9 cellular contexts compared by ENCODE assay signal in genomic region chr6:158717341-158718328, GRCh38.
A peak's percentile ranks its signal among the peaks of the same experiment; 100 is the strongest.
DNase-seq lines count a peak whose midpoint lies in the region; ATAC-seq and TF ChIP-seq lines count a peak whose summit lies in the region.
"Had no signal": no experiment of that assay in that cellular context is flagged by ENCODE, and none has a peak within 500 bp of the region (broad histone marks: within the 10 kb centered on the region; RNA-seq: fewer than 3 reads in every experiment).

No MANE protein-coding gene starts in this region.

- TF ChIP-seq CTCF in HFFc6 (IDR thresholded peaks at IDR 0.05): no peak

- peak overlapping the region; percentile 52 for H3K27ac Mint-ChIP-seq in stimulated activated naive CD8-positive, alpha-beta T cell treated with anti-CD3 and anti-CD28 coated beads, Interleukin-15, Interleukin-2, amounts not matched to agents 100 ng/mL and 50 ng/mL, for 24 hours
- H3K27ac Mint-ChIP-seq in T-helper 17 cell (peak overlapping the region; percentile 93), HFFc6 (no peak overlapping the region)

- ATAC-seq in stimulated activated naive CD8-positive, alpha-beta T cell treated with anti-CD3 and anti-CD28 coated beads, Interleukin-15, Interleukin-2, amounts not matched to agents 100 U/mL and 50 U/mL, for 24 hours: no peak
- ATAC-seq in HG02870 (IDR thresholded peaks at IDR 0.05; ENCODE audit: unreplicated experiment) (peak; percentile 56), T-helper 17 cell (peak; percentile 38)

- H3K9me3 Mint-ChIP-seq in stimulated activated naive CD8-positive, alpha-beta T cell treated with anti-CD3 and anti-CD28 coated beads, Interleukin-15, Interleukin-2, amounts not matched to agents 100 ng/mL and 50 ng/mL, for 24 hours: no peaks in the 10 kb centered on the region
- H3K9me3 Mint-ChIP-seq in HFFc6: no peaks in the 10 kb centered on the region

- peaks cover 77% of the 10 kb centered on the region for H3K4me1 Mint-ChIP-seq in stimulated activated naive CD8-positive, alpha-beta T cell treated with anti-CD3 and anti-CD28 coated beads, Interleukin-15, Interleukin-2, amounts not matched to agents 100 ng/mL and 50 ng/mL, for 24 hours (ENCODE audit: low read depth)
- peaks cover 45% of the 10 kb centered on the region for H3K4me1 Mint-ChIP-seq in T-helper 17 cell
- peaks cover 23% of the 10 kb centered on the region for H3K4me1 Mint-ChIP-seq in HFFc6 (ENCODE audit: low read depth)

- DNase-seq in stimulated activated naive CD8-positive, alpha-beta T cell treated with anti-CD3 and anti-CD28 coated beads, Interleukin-15, Interleukin-2, amounts not matched to agents 100 U/mL and 50 U/mL, for 24 hours: no peak
- DNase-seq in T-helper 17 cell (no peak), RKO (ENCODE audit: low spot score) (no peak), HFFc6 (no peak), cerebellum (ENCODE audit: low spot score) (no peak)
- DNase-seq in stimulated activated CD4-positive, alpha-beta T cell treated with anti-CD3 and anti-CD28 coated beads, Interleukin-4, amount 100 ng/mL, for 4 hours: no peak
- DNase-seq: activated CD8-positive, alpha-beta memory T cell treated with anti-CD3 and anti-CD28 coated beads, Interleukin-2, amount 50 U/mL, for 4 hours had no signal

- peaks cover 83% of the 10 kb centered on the region for H3K36me3 Mint-ChIP-seq in stimulated activated naive CD8-positive, alpha-beta T cell treated with anti-CD3 and anti-CD28 coated beads, Interleukin-15, Interleukin-2, amounts not matched to agents 100 ng/mL and 50 ng/mL, for 24 hours (ENCODE audit: low read depth)
- H3K36me3 Mint-ChIP-seq in T-helper 17 cell (ENCODE audit: low read depth): peaks cover 5% of the 10 kb centered on the region
- peaks cover 5% of the 10 kb centered on the region; the same call in 1 of the 2 replicates for H3K36me3 Mint-ChIP-seq in HFFc6 (ENCODE audit: low read depth)

- peak overlapping the region; percentile 20 for H3K4me3 Mint-ChIP-seq in stimulated activated naive CD8-positive, alpha-beta T cell treated with anti-CD3 and anti-CD28 coated beads, Interleukin-15, Interleukin-2, amounts not matched to agents 100 ng/mL and 50 ng/mL, for 24 hours
- H3K4me3 Mint-ChIP-seq in T-helper 17 cell (peak overlapping the region; percentile 75), HFFc6 (no peak overlapping the region)

- H3K9me3 ChIP-seq in T-helper 17 cell (ENCODE audit: control insufficient read depth, low read length, poor library complexity, severe bottlenecking): no peaks in the 10 kb centered on the region

- no peaks in the 10 kb centered on the region for H3K27me3 Mint-ChIP-seq in stimulated activated naive CD8-positive, alpha-beta T cell treated with anti-CD3 and anti-CD28 coated beads, Interleukin-15, Interleukin-2, amounts not matched to agents 100 ng/mL and 50 ng/mL, for 24 hours
- H3K27me3 Mint-ChIP-seq in T-helper 17 cell: no peaks in the 10 kb centered on the region
- no peaks in the 10 kb centered on the region for H3K27me3 Mint-ChIP-seq in HFFc6 (ENCODE audit: insufficient read depth)
